In genomic region chr17:77489898-77490265, GRCh38 we compare ENCODE assay signal across 10 cellular contexts.
A peak's percentile ranks its signal among the peaks of the same experiment; 100 is the strongest.
DNase-seq lines count a peak whose midpoint lies in the region; ATAC-seq and TF ChIP-seq lines count a peak whose summit lies in the region.
"Had no signal": no experiment of that assay in that cellular context is flagged by ENCODE, and none has a peak within 500 bp of the region (broad histone marks: within the 10 kb centered on the region; RNA-seq: fewer than 3 reads in every experiment).

No MANE protein-coding gene starts in this region.

- H3K27ac ChIP-seq in dorsolateral prefrontal cortex (peak overlapping the region in 40 of 59 donors; percentile 2 to 76 (median 37)), left lung (no peak overlapping the region), spleen (peak overlapping the region in 4 of 8 donors; percentile 16 to 79 (median 26))

- H3K4me3 ChIP-seq in dorsolateral prefrontal cortex (no peak overlapping the region), left lung (no peak overlapping the region), spleen (no peak overlapping the region)

- ATAC-seq in left lung: peak; percentile 9
- no peak for ATAC-seq in HG03045 (IDR thresholded peaks at IDR 0.05; ENCODE audit: unreplicated experiment)
- ATAC-seq: naive thymus-derived CD4-positive, alpha-beta T cell had no signal

- intact Hi-C loops in dorsolateral prefrontal cortex (cut with DNase I): loop anchor here in 1 of 2 donors (10.0 kb wide), 1 partner anchor 395 kb away; no protein-coding TSS in a partner anchor
- intact Hi-C loops in left lung (cut with DNase I): loop anchor here in 1 of 2 donors (5.0 kb wide), 2 partner anchors 58 to 158 kb away; no protein-coding TSS in a partner anchor
- intact Hi-C loops in spleen (cut with DNase I; ENCODE audit: low total_unique reads): loop anchor here (5.0 kb wide), 2 partner anchors 63 to 158 kb away; no protein-coding TSS in a partner anchor

- H3K9me3 ChIP-seq in left lung: no peaks in the 10 kb centered on the region
- H3K9me3 ChIP-seq in spleen: no peaks in the 10 kb centered on the region

- H3K36me3 ChIP-seq in left lung (peaks cover 0 to 78% of the 10 kb centered on the region in 2 donors), spleen (peaks cover 3 to 98% (median 78%) of the 10 kb centered on the region in 6 donors)

- DNase-seq in G401 (ENCODE audit: low spot score) (peak; percentile 65), dorsolateral prefrontal cortex (peak in 9 of 10 donors; percentile 57 to 89 (median 73)), left lung (peak; percentile 34 to 71), spleen (peak; percentile 80), COR-L47 (lab: John Stamatoyannopoulos, UW) (no peak), NAMALWA (ENCODE audit: low spot score) (no peak)
- DNase-seq in activated T-cell treated with anti-CD3 and anti-CD28 coated beads, Interleukin-2, amount 50 U/mL, for 48 hours: no peak
- DNase-seq: CD4-positive, CD25-positive, alpha-beta regulatory T cell had no signal

- peaks cover 0 to 33% of the 10 kb centered on the region in 2 donors for H3K4me1 ChIP-seq in left lung
- H3K4me1 ChIP-seq in spleen: peaks cover 13 to 83% (median 42%) of the 10 kb centered on the region in 6 donors

- peak in 3 of 56 donors; percentile 16 to 21 (median 18) for TF ChIP-seq CTCF in dorsolateral prefrontal cortex (IDR thresholded peaks at IDR 0.05 in 54 of 56, conservative IDR thresholded peaks at IDR 0.05 in 2 of 56; ENCODE audit: low read depth in 1 of 56, partially characterized antibody in 56 of 56)
- no peak for TF ChIP-seq CTCF in left lung (IDR thresholded peaks at IDR 0.05)
- no peak for TF ChIP-seq CTCF in spleen (IDR thresholded peaks at IDR 0.05 in 8 of 11, conservative IDR thresholded peaks at IDR 0.05 in 3 of 11)

- 54 to 75% (median 64%) methylated on average over 10 to 11 of the region's 11 CpGs; no CpG with 5 or more reads in 1 of the 5 donors for WGBS in spleen, 5 donors

- H3K27me3 ChIP-seq in dorsolateral prefrontal cortex (no peaks in the 10 kb centered on the region), left lung (no peaks in the 10 kb centered on the region), spleen (replicated peaks in 1 of 7) (no peaks in the 10 kb centered on the region)

- in situ Hi-C loops in G401 (cut with HindIII; ENCODE audit: low sequenced_read_pairs): no loop called here

- no peak for TF ChIP-seq POLR2A in spleen (IDR thresholded peaks at IDR 0.05)

Comparison
In these comparisons a context has a peak if more than half of its experiments do, and no peak if none do; other contexts are left out.
1. DNase-seq: peak in G401 (single experiment), dorsolateral prefrontal cortex (9 of 10), left lung (2 of 2) and spleen (single experiment); none in activated T-cell treated with anti-CD3 and anti-CD28 coated beads, Interleukin-2, amount 50 U/mL, for 48 hours (0 of 2), COR-L47 (single experiment) and NAMALWA (single experiment).
2. H3K27ac ChIP-seq: peak in dorsolateral prefrontal cortex (40 of 59); none in left lung (0 of 2).